In the genomic region with DNA sequence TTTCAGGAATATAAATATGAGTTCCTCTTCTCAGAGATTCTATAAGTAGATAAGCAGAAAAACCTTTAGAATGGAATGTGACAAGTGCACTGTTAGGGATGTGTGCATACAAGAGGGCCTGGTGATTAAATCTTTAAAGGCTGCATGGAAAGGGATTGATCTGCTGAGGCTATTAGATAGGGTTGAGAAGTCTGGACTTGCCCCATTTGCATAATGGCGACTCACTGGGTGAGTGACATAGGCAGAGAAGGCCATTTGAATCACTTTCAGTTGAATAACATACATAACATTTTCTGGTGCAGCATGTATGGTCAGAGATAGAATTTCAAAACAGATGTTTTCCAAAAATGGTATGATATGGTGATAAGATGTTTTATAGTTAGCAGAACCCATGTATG, we compare ENCODE assay signal across 26 cellular contexts.
A peak's percentile ranks its signal among the peaks of the same experiment; 100 is the strongest.
DNase-seq lines count a peak whose midpoint lies in the region; ATAC-seq, FAIRE-seq and TF ChIP-seq lines count a peak whose summit lies in the region.
"Had no signal": no experiment of that assay in that cellular context is flagged by ENCODE, and none has a peak within 500 bp of the region (broad histone marks: within the 10 kb centered on the region; RNA-seq: fewer than 3 reads in every experiment).

No MANE protein-coding gene starts in this region.

- POLR2A ChIA-PET in activated CD8-positive, alpha-beta T cell treated with anti-CD3 and anti-CD28 coated beads for 36 hours (lab: Charles Lee): no interaction called here

- H3K27me3 ChIP-seq in bronchial epithelial cell (ENCODE audit: control insufficient read depth, insufficient read depth, low read length) (no peaks in the 10 kb centered on the region), mesendoderm (ENCODE audit: insufficient read depth, low read length, poor library complexity) (no peaks in the 10 kb centered on the region)
- H3K27me3 ChIP-seq: cardiac muscle cell, neural progenitor cell, tibial artery had no signal

- no peak for TF ChIP-seq CTCF in bronchial epithelial cell (IDR thresholded peaks at IDR 0.05; ENCODE audit: insufficient read depth, low read length, severe bottlenecking)
- no peak for TF ChIP-seq CTCF in activated CD8-positive, alpha-beta T cell treated with anti-CD3 and anti-CD28 coated beads for 36 hours (IDR thresholded peaks at IDR 0.05)

- H4K5ac ChIP-seq in mesendoderm (ENCODE audit: low read length): no peak overlapping the region

- H2BK15ac ChIP-seq in mesendoderm (replicated peaks; ENCODE audit: low read depth): no peak overlapping the region

- H3K9me3 Mint-ChIP-seq in activated CD8-positive, alpha-beta T cell treated with anti-CD3 and anti-CD28 coated beads for 36 hours: no peaks in the 10 kb centered on the region
- H3K9me3 Mint-ChIP-seq: activated CD4-positive, alpha-beta memory T cell treated with anti-CD3 and anti-CD28 coated beads, Interleukin-2, amount 10 ng/mL, durations not matched to agents 7 days and 5 days; dendritic cell treated with granulocyte-macrophage colony-stimulating factor and Interleukin-4, amounts not matched to agents 40 ng/mL and 50 ng/mL, for 4 days; immature natural killer cell had no signal

- no CpG with 5 or more reads among the region's 1 CpG for WGBS in mesendoderm (ENCODE audit: extremely low coverage, insufficient coverage, low lambda C conversion rate)

- FAIRE-seq in bronchial epithelial cell (lab: Jason Lieb, UNC): no peak
- FAIRE-seq: G401.6 had no signal

- no peaks in the 10 kb centered on the region for H3K79me1 ChIP-seq in mesendoderm (ENCODE audit: low read length)

- H3K18ac ChIP-seq in mesendoderm (ENCODE audit: low read length): no peak overlapping the region

- no peak overlapping the region for H2AK5ac ChIP-seq in mesendoderm (ENCODE audit: low read length)

- no peaks in the 10 kb centered on the region for H3K36me3 Mint-ChIP-seq in activated CD8-positive, alpha-beta T cell treated with anti-CD3 and anti-CD28 coated beads for 36 hours (ENCODE audit: low read depth)
- H3K36me3 Mint-ChIP-seq: CD4-positive, CD25-positive, alpha-beta regulatory T cell; immature natural killer cell; neural progenitor cell had no signal

- H3K4me3 Mint-ChIP-seq in activated CD8-positive, alpha-beta T cell treated with anti-CD3 and anti-CD28 coated beads for 36 hours: no peak overlapping the region
- H3K4me3 Mint-ChIP-seq: activated CD4-positive, alpha-beta memory T cell treated with anti-CD3 and anti-CD28 coated beads, Interleukin-2, amount 10 ng/mL, durations not matched to agents 7 days and 5 days; CD4-positive, CD25-positive, alpha-beta regulatory T cell; dendritic cell treated with granulocyte-macrophage colony-stimulating factor and Interleukin-4, amounts not matched to agents 40 ng/mL and 50 ng/mL, for 4 days; HFFc6; immature natural killer cell; neural progenitor cell had no signal

- H2BK120ac ChIP-seq in mesendoderm (ENCODE audit: low read depth, low read length): no peak overlapping the region

- H3K27ac Mint-ChIP-seq in activated CD8-positive, alpha-beta T cell treated with anti-CD3 and anti-CD28 coated beads for 36 hours: no peak overlapping the region
- H3K27ac Mint-ChIP-seq: activated CD4-positive, alpha-beta memory T cell treated with anti-CD3 and anti-CD28 coated beads, Interleukin-2, amount 10 ng/mL, durations not matched to agents 7 days and 5 days; CD4-positive, CD25-positive, alpha-beta regulatory T cell; dendritic cell treated with granulocyte-macrophage colony-stimulating factor and Interleukin-4, amounts not matched to agents 40 ng/mL and 50 ng/mL, for 4 days; HFFc6; immature natural killer cell; neural progenitor cell; progenitor cell of endocrine pancreas had no signal

- H3K4me2 ChIP-seq in mesendoderm (ENCODE audit: low read length): no peak overlapping the region
- H3K4me2 ChIP-seq: neural progenitor cell had no signal

- H3K4ac ChIP-seq in mesendoderm (ENCODE audit: low read depth, low read length): no peak overlapping the region

- no peaks in the 10 kb centered on the region for H3K79me2 ChIP-seq in mesendoderm (ENCODE audit: control insufficient read depth, insufficient read depth, low read length)

- DNase-seq in NAMALWA (ENCODE audit: low spot score) (peak; percentile 6), bronchial epithelial cell (ENCODE audit: low read depth) (peak; percentile 74), mesendoderm (peak; percentile 63), DMS79 treated with DMSO at 0.1 percent for 48 hours (lab: John Stamatoyannopoulos, UW) (no peak)
- DNase-seq in activated CD8-positive, alpha-beta T cell treated with anti-CD3 and anti-CD28 coated beads for 36 hours: no peak
- DNase-seq in activated CD8-positive, alpha-beta memory T cell treated with anti-CD3 and anti-CD28 coated beads, Interleukin-2, amount 50 U/mL, for 48 hours: no peak
- DNase-seq: activated CD4-positive, alpha-beta memory T cell treated with anti-CD3 and anti-CD28 coated beads, Interleukin-2, amount 10 ng/mL, durations not matched to agents 7 days and 5 days; activated CD4-positive, CD25-positive, alpha-beta regulatory T cell; activated naive CD4-positive, alpha-beta T cell treated with Interleukin-2 at 50 U/mL for 16 hours; activated T-cell treated with anti-CD3 and anti-CD28 coated beads, Interleukin-2, amount 50 U/mL, for 1 hour; amygdala; CD4-positive, CD25-positive, alpha-beta regulatory T cell; foreskin fibroblast; HFFc6; immature natural killer cell; NCI-H2107; NCI-H69; T1000; tibial artery had no signal

- H2BK5ac ChIP-seq in mesendoderm (ENCODE audit: low read length): no peak overlapping the region

- H3K4me3 ChIP-seq in bronchial epithelial cell (ENCODE audit: low read depth, low read length) (no peak overlapping the region), mesendoderm (ENCODE audit: low read length) (no peak overlapping the region)
- H3K4me3 ChIP-seq: cardiac muscle cell, neural progenitor cell, tibial artery had no signal

- H3K27ac ChIP-seq in mesendoderm (ENCODE audit: low read depth, low read length): no peak overlapping the region
- H3K27ac ChIP-seq: cardiac muscle cell, neural progenitor cell, tibial artery had no signal

- H3K23ac ChIP-seq in mesendoderm (ENCODE audit: low read length): no peak overlapping the region

- H3K4me1 ChIP-seq in mesendoderm (ENCODE audit: control insufficient read depth, low read depth, low read length): no peaks in the 10 kb centered on the region
- H3K4me1 ChIP-seq: tibial artery had no signal

- peaks cover 3% of the 10 kb centered on the region for H3K27me3 Mint-ChIP-seq in activated CD8-positive, alpha-beta T cell treated with anti-CD3 and anti-CD28 coated beads for 36 hours
- H3K27me3 Mint-ChIP-seq: dendritic cell treated with granulocyte-macrophage colony-stimulating factor and Interleukin-4, amounts not matched to agents 40 ng/mL and 50 ng/mL, for 4 days; progenitor cell of endocrine pancreas had no signal

- H3K9ac ChIP-seq in mesendoderm (ENCODE audit: low read length): no peak overlapping the region
- H3K9ac ChIP-seq: neural progenitor cell had no signal

- CTCF ChIA-PET in activated CD8-positive, alpha-beta T cell treated with anti-CD3 and anti-CD28 coated beads for 36 hours (lab: Charles Lee): no interaction called here

- ATAC-seq in GM18867 (IDR thresholded peaks at IDR 0.05; ENCODE audit: unreplicated experiment): peak; percentile 36
- ATAC-seq in activated CD8-positive, alpha-beta T cell treated with anti-CD3 and anti-CD28 coated beads for 36 hours: no peak
- no peak for ATAC-seq in GM21390 (IDR thresholded peaks at IDR 0.05; ENCODE audit: unreplicated experiment)

- no peaks in the 10 kb centered on the region for H3K4me1 Mint-ChIP-seq in activated CD8-positive, alpha-beta T cell treated with anti-CD3 and anti-CD28 coated beads for 36 hours (ENCODE audit: low read depth)
- H3K4me1 Mint-ChIP-seq: activated CD4-positive, alpha-beta memory T cell treated with anti-CD3 and anti-CD28 coated beads, Interleukin-2, amount 10 ng/mL, durations not matched to agents 7 days and 5 days; CD4-positive, CD25-positive, alpha-beta regulatory T cell; immature natural killer cell had no signal

- no peaks in the 10 kb centered on the region for H3K36me3 ChIP-seq in bronchial epithelial cell (ENCODE audit: control insufficient read depth, insufficient read depth, low read length)
- H3K36me3 ChIP-seq in mesendoderm (ENCODE audit: control insufficient read depth, insufficient read depth, low read length): no peaks in the 10 kb centered on the region
- H3K36me3 ChIP-seq: cardiac muscle cell, neural progenitor cell, tibial artery had no signal

- intact Hi-C loops in activated CD8-positive, alpha-beta T cell treated with anti-CD3 and anti-CD28 coated beads for 36 hours (cut with micrococcal nuclease): no loop called here

- H4K8ac ChIP-seq in mesendoderm (ENCODE audit: low read depth, low read length): no peak overlapping the region

- no peak overlapping the region for H3K56ac ChIP-seq in mesendoderm (ENCODE audit: low read length)

Comparison
In these comparisons a context has a peak if more than half of its experiments do, and no peak if none do; other contexts are left out.
1. DNase-seq: peak in NAMALWA (single experiment), bronchial epithelial cell (single experiment) and mesendoderm (single experiment); none in activated CD8-positive, alpha-beta T cell treated with anti-CD3 and anti-CD28 coated beads for 36 hours (single experiment), activated CD8-positive, alpha-beta memory T cell treated with anti-CD3 and anti-CD28 coated beads, Interleukin-2, amount 50 U/mL, for 48 hours (single experiment) and DMS79 treated with DMSO at 0.1 percent for 48 hours (single experiment).